In genomic region chr12:72271401-72271740, GRCh38 we compare ENCODE assay signal across 1 cellular context.
TF ChIP-seq lines count a peak whose summit lies in the region.

No MANE protein-coding gene starts in this region.

TF ChIP-seq in HepG2, 621 proteins besides CTCF, POLR2A, EP300 and RAD21 (continued from another document):
- TF ChIP-seq, protein P1, sequence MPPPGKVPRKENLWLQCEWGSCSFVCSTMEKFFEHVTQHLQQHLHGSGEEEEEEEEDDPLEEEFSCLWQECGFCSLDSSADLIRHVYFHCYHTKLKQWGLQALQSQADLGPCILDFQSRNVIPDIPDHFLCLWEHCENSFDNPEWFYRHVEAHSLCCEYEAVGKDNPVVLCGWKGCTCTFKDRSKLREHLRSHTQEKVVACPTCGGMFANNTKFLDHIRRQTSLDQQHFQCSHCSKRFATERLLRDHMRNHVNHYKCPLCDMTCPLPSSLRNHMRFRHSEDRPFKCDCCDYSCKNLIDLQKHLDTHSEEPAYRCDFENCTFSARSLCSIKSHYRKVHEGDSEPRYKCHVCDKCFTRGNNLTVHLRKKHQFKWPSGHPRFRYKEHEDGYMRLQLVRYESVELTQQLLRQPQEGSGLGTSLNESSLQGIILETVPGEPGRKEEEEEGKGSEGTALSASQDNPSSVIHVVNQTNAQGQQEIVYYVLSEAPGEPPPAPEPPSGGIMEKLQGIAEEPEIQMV (CRISPR knock-in tag; IDR thresholded peaks at IDR 0.05; ENCODE audit: low read depth) = no peak
- TF ChIP-seq TRIM24 (CRISPR knock-in tag; IDR thresholded peaks at IDR 0.05) (no peak), CHD2 (IDR thresholded peaks at IDR 0.05; ENCODE audit: low read depth, low read length) (no peak), ZNF34 (CRISPR knock-in tag; IDR thresholded peaks at IDR 0.05; ENCODE audit: borderline replicate concordance) (no peak), SKI (IDR thresholded peaks at IDR 0.05; ENCODE audit: partially characterized antibody) (no peak), ZNF773 (CRISPR knock-in tag; IDR thresholded peaks at IDR 0.05; ENCODE audit: borderline replicate concordance) (no peak), ZNF274 (CRISPR knock-in tag; IDR thresholded peaks at IDR 0.05) (no peak), NCOA1 (CRISPR knock-in tag; IDR thresholded peaks at IDR 0.05) (no peak), SP5 (CRISPR knock-in tag; IDR thresholded peaks at IDR 0.05; ENCODE audit: borderline replicate concordance, low read depth) (no peak), ZNF124 (CRISPR knock-in tag; IDR thresholded peaks at IDR 0.05) (no peak), PCBP1 (IDR thresholded peaks at IDR 0.05; ENCODE audit: borderline replicate concordance, low read depth, low read length) (no peak), PBX2 (CRISPR knock-in tag; IDR thresholded peaks at IDR 0.05) (no peak), ZNF432 (CRISPR knock-in tag; IDR thresholded peaks at IDR 0.05; ENCODE audit: borderline replicate concordance) (no peak)
- TF ChIP-seq, protein P2, sequence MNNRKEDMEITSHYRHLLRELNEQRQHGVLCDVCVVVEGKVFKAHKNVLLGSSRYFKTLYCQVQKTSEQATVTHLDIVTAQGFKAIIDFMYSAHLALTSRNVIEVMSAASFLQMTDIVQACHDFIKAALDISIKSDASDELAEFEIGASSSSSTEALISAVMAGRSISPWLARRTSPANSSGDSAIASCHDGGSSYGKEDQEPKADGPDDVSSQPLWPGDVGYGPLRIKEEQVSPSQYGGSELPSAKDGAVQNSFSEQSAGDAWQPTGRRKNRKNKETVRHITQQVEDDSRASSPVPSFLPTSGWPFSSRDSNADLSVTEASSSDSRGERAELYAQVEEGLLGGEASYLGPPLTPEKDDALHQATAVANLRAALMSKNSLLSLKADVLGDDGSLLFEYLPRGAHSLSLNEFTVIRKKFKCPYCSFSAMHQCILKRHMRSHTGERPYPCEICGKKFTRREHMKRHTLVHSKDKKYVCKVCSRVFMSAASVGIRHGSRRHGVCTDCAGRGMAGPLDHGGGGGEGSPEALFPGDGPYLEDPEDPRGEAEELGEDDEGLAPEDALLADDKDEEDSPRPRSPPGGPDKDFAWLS (CRISPR knock-in tag; IDR thresholded peaks at IDR 0.05; ENCODE audit: borderline replicate concordance) = no peak
- TF ChIP-seq, protein P3, sequence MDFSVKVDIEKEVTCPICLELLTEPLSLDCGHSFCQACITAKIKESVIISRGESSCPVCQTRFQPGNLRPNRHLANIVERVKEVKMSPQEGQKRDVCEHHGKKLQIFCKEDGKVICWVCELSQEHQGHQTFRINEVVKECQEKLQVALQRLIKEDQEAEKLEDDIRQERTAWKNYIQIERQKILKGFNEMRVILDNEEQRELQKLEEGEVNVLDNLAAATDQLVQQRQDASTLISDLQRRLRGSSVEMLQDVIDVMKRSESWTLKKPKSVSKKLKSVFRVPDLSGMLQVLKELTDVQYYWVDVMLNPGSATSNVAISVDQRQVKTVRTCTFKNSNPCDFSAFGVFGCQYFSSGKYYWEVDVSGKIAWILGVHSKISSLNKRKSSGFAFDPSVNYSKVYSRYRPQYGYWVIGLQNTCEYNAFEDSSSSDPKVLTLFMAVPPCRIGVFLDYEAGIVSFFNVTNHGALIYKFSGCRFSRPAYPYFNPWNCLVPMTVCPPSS (IDR thresholded peaks at IDR 0.05) = no peak
- TF ChIP-seq, protein P4, sequence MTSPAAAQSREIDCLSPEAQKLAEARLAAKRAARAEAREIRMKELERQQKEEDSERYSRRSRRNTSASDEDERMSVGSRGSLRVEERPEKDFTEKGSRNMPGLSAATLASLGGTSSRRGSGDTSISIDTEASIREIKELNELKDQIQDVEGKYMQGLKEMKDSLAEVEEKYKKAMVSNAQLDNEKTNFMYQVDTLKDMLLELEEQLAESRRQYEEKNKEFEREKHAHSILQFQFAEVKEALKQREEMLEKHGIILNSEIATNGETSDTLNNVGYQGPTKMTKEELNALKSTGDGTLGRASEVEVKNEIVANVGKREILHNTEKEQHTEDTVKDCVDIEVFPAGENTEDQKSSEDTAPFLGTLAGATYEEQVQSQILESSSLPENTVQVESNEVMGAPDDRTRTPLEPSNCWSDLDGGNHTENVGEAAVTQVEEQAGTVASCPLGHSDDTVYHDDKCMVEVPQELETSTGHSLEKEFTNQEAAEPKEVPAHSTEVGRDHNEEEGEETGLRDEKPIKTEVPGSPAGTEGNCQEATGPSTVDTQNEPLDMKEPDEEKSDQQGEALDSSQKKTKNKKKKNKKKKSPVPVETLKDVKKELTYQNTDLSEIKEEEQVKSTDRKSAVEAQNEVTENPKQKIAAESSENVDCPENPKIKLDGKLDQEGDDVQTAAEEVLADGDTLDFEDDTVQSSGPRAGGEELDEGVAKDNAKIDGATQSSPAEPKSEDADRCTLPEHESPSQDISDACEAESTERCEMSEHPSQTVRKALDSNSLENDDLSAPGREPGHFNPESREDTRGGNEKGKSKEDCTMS (CRISPR knock-in tag; conservative IDR thresholded peaks at IDR 0.05) = no peak
- TF ChIP-seq, protein P5, sequence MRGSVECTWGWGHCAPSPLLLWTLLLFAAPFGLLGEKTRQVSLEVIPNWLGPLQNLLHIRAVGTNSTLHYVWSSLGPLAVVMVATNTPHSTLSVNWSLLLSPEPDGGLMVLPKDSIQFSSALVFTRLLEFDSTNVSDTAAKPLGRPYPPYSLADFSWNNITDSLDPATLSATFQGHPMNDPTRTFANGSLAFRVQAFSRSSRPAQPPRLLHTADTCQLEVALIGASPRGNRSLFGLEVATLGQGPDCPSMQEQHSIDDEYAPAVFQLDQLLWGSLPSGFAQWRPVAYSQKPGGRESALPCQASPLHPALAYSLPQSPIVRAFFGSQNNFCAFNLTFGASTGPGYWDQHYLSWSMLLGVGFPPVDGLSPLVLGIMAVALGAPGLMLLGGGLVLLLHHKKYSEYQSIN (CRISPR knock-in tag; IDR thresholded peaks at IDR 0.05; ENCODE audit: borderline replicate concordance) = no peak
